In the genomic region with DNA sequence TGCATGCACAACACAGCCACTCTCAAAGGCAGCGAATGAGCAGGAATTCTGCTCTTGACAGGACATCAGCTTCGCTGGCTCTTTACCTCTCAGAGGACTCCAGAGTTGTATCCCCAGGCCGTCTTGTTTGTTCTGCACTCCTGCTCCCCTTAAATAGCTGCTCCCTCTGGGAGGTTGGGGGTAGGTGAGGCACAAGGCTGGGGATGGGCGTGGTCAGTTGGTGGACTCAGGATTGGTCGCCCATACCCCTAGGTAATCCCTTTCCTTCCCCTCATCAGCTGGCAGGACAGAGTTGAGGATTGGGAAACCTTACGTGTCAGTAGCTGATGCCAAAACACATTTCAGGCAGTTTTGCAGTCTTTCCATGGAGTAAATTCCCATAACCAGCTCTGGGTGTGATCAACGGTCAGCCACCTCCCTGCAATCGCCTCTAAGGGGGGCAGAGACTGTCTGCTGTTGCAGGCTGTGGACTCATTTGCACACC, we compare ENCODE assay signal across 17 cellular contexts. TPM values are rescaled to one million over a fixed set of nuclear protein-coding genes. Genes with fewer than 3 reads are reported as not detected.
A peak's percentile ranks its signal among the peaks of the same experiment; 100 is the strongest.
DNase-seq lines count a peak whose midpoint lies in the region; ATAC-seq and TF ChIP-seq lines count a peak whose summit lies in the region.
"Had no signal": no experiment of that assay in that cellular context is flagged by ENCODE, and none has a peak within 500 bp of the region (broad histone marks: within the 10 kb centered on the region; RNA-seq: fewer than 3 reads in every experiment).

A gene with protein sequence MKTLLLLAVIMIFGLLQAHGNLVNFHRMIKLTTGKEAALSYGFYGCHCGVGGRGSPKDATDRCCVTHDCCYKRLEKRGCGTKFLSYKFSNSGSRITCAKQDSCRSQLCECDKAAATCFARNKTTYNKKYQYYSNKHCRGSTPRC (minus strand): TSS at position 125 of the 484 bp plus-strand sequence. CDS start 845 bp downstream, outside the sequence.

- DNase-seq in AG20443 (ENCODE audit: low spot score) (peak; percentile 25), esophagus squamous epithelium (lab: John Stamatoyannopoulos, UW) (no peak), right lobe of liver (peak; percentile 56 to 88 (median 84)), NCI-H526 (lab: John Stamatoyannopoulos, UW) (no peak)
- no peak for DNase-seq in activated CD4-positive, alpha-beta T cell treated with anti-CD3 and anti-CD28 coated beads for 48 hours
- DNase-seq: activated CD4-positive, alpha-beta T cell treated with anti-CD3 and anti-CD28 coated beads, Interleukin-2, amount 50 U/mL, for 48 hours; amygdala; GDM1; T-helper 9 cell; uterus had no signal

- WGBS in esophagus squamous epithelium, 2 donors = 61 to 63% methylated on average over 6 of the region's 8 CpGs
- 55% methylated on average over 6 of the region's 8 CpGs for WGBS in right lobe of liver (ENCODE audit: insufficient coverage, low coverage, low lambda C conversion rate, missing lambda C conversion rate)

- ATAC-seq in right lobe of liver (peak; percentile 59 to 90 (median 76)), HG02610 (IDR thresholded peaks at IDR 0.05; ENCODE audit: unreplicated experiment) (no peak), GM21576 (IDR thresholded peaks at IDR 0.05; ENCODE audit: unreplicated experiment) (no peak)
- ATAC-seq: A549 had no signal

- no peak for TF ChIP-seq CTCF in esophagus squamous epithelium (IDR thresholded peaks at IDR 0.05)
- TF ChIP-seq CTCF in right lobe of liver (IDR thresholded peaks at IDR 0.05) = no peak

- no peak within 1 kb of the TSS for H3K9ac ChIP-seq in skeletal muscle tissue (ENCODE audit: low read depth in 1 of 3, low read length in 3 of 3)

- intact Hi-C loops in esophagus squamous epithelium (cut with DNase I) = no loop called here
- intact Hi-C loops in right lobe of liver (cut with DNase I) = loop anchor here in 1 of 2 donors (10.0 kb wide), 1 partner anchor 185 kb away; no protein-coding TSS in a partner anchor

- TF ChIP-seq POLR2A in esophagus squamous epithelium (IDR thresholded peaks at IDR 0.05) (peak in 1 of 4 donors; percentile 12), right lobe of liver (IDR thresholded peaks at IDR 0.05) (peak; percentile 45)

- H3K4me1 ChIP-seq in esophagus squamous epithelium (peaks cover 0 to 14% (median 0%) of the 10 kb centered on the region in 3 donors), right lobe of liver (peaks cover 0 to 61% (median 5%) of the 10 kb centered on the region in 4 donors), skeletal muscle tissue (ENCODE audit: control insufficient read depth in 3 of 3, insufficient read depth in 3 of 3, low read length in 3 of 3) (no peaks in the 10 kb centered on the region)
- H3K4me1 ChIP-seq: A549, uterus had no signal

- H3K36me3 ChIP-seq in esophagus squamous epithelium (no peaks in the 10 kb centered on the region), right lobe of liver (no peaks in the 10 kb centered on the region), skeletal muscle tissue (ENCODE audit: control insufficient read depth in 3 of 3, insufficient read depth in 3 of 3, low read length in 3 of 3) (no peaks in the 10 kb centered on the region)
- H3K36me3 ChIP-seq: uterus had no signal

- peak within 1 kb of the TSS in 1 of 4 donors; percentile 39 for H3K27ac ChIP-seq in esophagus squamous epithelium
- peak within 1 kb of the TSS; percentile 12 to 71 (median 29) for H3K27ac ChIP-seq in right lobe of liver
- peak within 1 kb of the TSS; percentile 44 for H3K27ac ChIP-seq in skeletal muscle tissue (ENCODE audit: low read depth, low read length)
- H3K27ac ChIP-seq: A549, epithelial cell of prostate, uterus had no signal

- H3K27me3 ChIP-seq in esophagus squamous epithelium (peaks cover 0 to 48% (median 0%) of the 10 kb centered on the region in 4 donors), right lobe of liver (no peaks in the 10 kb centered on the region), skeletal muscle tissue (ENCODE audit: control insufficient read depth in 3 of 3, insufficient read depth in 3 of 3, low read length in 3 of 3) (peaks cover 10 to 33% (median 30%) of the 10 kb centered on the region in 3 donors)
- H3K27me3 ChIP-seq: uterus had no signal

- H3K4me3 ChIP-seq in esophagus squamous epithelium = peak within 1 kb of the TSS in 2 of 4 donors; percentile 1 to 48
- H3K4me3 ChIP-seq in right lobe of liver = peak within 1 kb of the TSS; percentile 18 to 44 (median 23)
- peak within 1 kb of the TSS in 1 of 3 donors; percentile 7 for H3K4me3 ChIP-seq in skeletal muscle tissue (ENCODE audit: low read length in 3 of 3)
- H3K4me3 ChIP-seq: A549, uterus had no signal

- H3K9me3 ChIP-seq in esophagus squamous epithelium (no peaks in the 10 kb centered on the region), right lobe of liver (no peaks in the 10 kb centered on the region), skeletal muscle tissue (ENCODE audit: control insufficient read depth in 3 of 3, low read length in 3 of 3) (no peaks in the 10 kb centered on the region)
- H3K9me3 ChIP-seq: A549, uterus had no signal

RNA-seq across cellular contexts. Expression of the gene that starts here (rescaled TPM):
- total RNA-seq in esophagus squamous epithelium (100 to 1,000 TPM in 1 of 4 donors, 10 to 100 TPM in 3; 17.8 to 150 (median 29.7) TPM), right lobe of liver (1,000 to 10,000 TPM in 1 of 6 experiments, 100 to 1,000 TPM in 5; 109 to 1,136 (median 151) TPM), skeletal muscle tissue (not detected)
- total RNA-seq: activated T-helper 1 cell treated with anti-CD3 and anti-CD28 coated beads, Interleukin-12 subunit alpha, Interleukin-12 subunit beta, Interleukin-2, Interleukin-4 antibody, amounts not matched to agents 30 ng/mL and 10 ng/mL and 1 ng/mL, durations not matched to agents 14 hours and 24 hours and 36 hours; osteoblast had no signal

Comparison
In these comparisons a context has a peak if more than half of its experiments do, and no peak if none do; other contexts are left out.
1. RNA of the gene that starts here (total RNA-seq): 109 to 1,136 TPM in right lobe of liver and 17.8 to 150 TPM in esophagus squamous epithelium; not detected in skeletal muscle tissue (single experiment); every median in the first group is over 10 times any median in the second.
2. DNase-seq: peak in AG20443 (single experiment) and right lobe of liver (3 of 3); none in esophagus squamous epithelium (single experiment), NCI-H526 (0 of 2) and activated CD4-positive, alpha-beta T cell treated with anti-CD3 and anti-CD28 coated beads for 48 hours (single experiment).
3. ATAC-seq: peak in right lobe of liver (4 of 4); none in HG02610 (single experiment) and GM21576 (single experiment).